ENCODE assay signal across 18 cellular contexts in the genomic region with DNA sequence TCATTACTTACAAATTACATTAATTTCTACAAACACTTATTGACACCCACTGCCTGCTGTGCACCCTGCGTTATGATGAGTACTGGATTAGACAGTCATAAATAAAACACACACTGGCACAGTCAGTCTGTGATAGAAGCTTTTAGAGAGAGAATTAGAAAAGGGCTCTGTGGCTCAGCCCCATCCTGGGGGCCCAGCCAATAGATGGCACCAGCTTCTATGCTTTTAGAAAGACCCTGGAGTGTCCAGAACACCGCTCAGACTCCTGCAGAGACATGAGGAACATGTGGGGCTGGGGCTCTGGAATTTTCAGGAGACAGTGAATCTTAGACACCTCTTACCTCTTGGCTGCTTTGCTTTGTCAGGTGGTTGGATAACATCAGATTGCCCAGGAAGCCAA.
"Had no signal": no experiment of that assay in that cellular context is flagged by ENCODE, and none has a peak within 500 bp of the region (broad histone marks: within the 10 kb centered on the region; RNA-seq: fewer than 3 reads in every experiment).

No MANE protein-coding gene starts in this region.

- H3K27ac ChIP-seq: heart left ventricle, parathyroid adenoma, prostate gland, right lobe of liver, suprapubic skin, thyroid gland had no signal

- H3K4me3 ChIP-seq: heart left ventricle, prostate gland, right lobe of liver, suprapubic skin, thyroid gland had no signal

- H3K36me3 Mint-ChIP-seq: stimulated activated effector memory CD8-positive, alpha-beta T cell treated with anti-CD3 and anti-CD28 coated beads, Interleukin-12 subunit alpha, Interleukin-12 subunit beta, amount 100 ng/mL, for 72 hours; type B pancreatic cell had no signal

- H3K36me3 ChIP-seq: heart left ventricle, prostate gland, right lobe of liver, suprapubic skin, thyroid gland had no signal

- H3K79me2 ChIP-seq: parathyroid adenoma had no signal

- H3K4me1 ChIP-seq: heart left ventricle, parathyroid adenoma, prostate gland, right lobe of liver, suprapubic skin, thyroid gland had no signal

- ATAC-seq: esophagus mucosa; heart left ventricle; right lobe of liver; stimulated activated effector memory CD8-positive, alpha-beta T cell treated with anti-CD3 and anti-CD28 coated beads, Interleukin-12 subunit alpha, Interleukin-12 subunit beta, amount 100 ng/mL, for 72 hours; stimulated activated naive CD8-positive, alpha-beta T cell treated with anti-CD3 and anti-CD28 coated beads, Interleukin-15, Interleukin-2, amounts not matched to agents 100 U/mL and 50 U/mL, for 24 hours had no signal

- H3K27me3 ChIP-seq: right lobe of liver, thyroid gland had no signal

- DNase-seq: effector memory CD4-positive, alpha-beta T cell; heart left ventricle; hypothalamus; kidney glomerular epithelial cell; mesendoderm; naive B cell; right lobe of liver; stimulated activated CD4-positive, alpha-beta T cell treated with anti-CD3 and anti-CD28 coated beads, Interleukin-4, amount 100 ng/mL, for 1 hour; stimulated activated CD8-positive, alpha-beta memory T cell treated with anti-CD3 and anti-CD28 coated beads, Interleukin-4, amount 100 ng/mL, for 48 hours; stimulated activated naive CD8-positive, alpha-beta T cell treated with anti-CD3 and anti-CD28 coated beads, Interleukin-15, Interleukin-2, amounts not matched to agents 100 U/mL and 50 U/mL, for 24 hours; thyroid gland had no signal

- H3K4me1 Mint-ChIP-seq: naive B cell; nephron; stimulated activated effector memory CD8-positive, alpha-beta T cell treated with anti-CD3 and anti-CD28 coated beads, Interleukin-12 subunit alpha, Interleukin-12 subunit beta, amount 100 ng/mL, for 72 hours had no signal

- H3K9me3 ChIP-seq: heart left ventricle, prostate gland, right lobe of liver, suprapubic skin, thyroid gland had no signal

- H2AFZ ChIP-seq: parathyroid adenoma had no signal

- H3K27ac Mint-ChIP-seq: nephron; stimulated activated effector memory CD8-positive, alpha-beta T cell treated with anti-CD3 and anti-CD28 coated beads, Interleukin-12 subunit alpha, Interleukin-12 subunit beta, amount 100 ng/mL, for 72 hours; type B pancreatic cell had no signal

- H3K4me3 Mint-ChIP-seq: naive B cell; nephron; stimulated activated effector memory CD8-positive, alpha-beta T cell treated with anti-CD3 and anti-CD28 coated beads, Interleukin-12 subunit alpha, Interleukin-12 subunit beta, amount 100 ng/mL, for 72 hours; type B pancreatic cell had no signal

- H3K9ac ChIP-seq: parathyroid adenoma had no signal
